In genomic region chr2:51717318-51717717, GRCh38 we compare ENCODE assay signal across 17 cellular contexts.
DNase-seq lines count a peak whose midpoint lies in the region; ATAC-seq, FAIRE-seq and TF ChIP-seq lines count a peak whose summit lies in the region.
"Had no signal": no experiment of that assay in that cellular context is flagged by ENCODE, and none has a peak within 500 bp of the region (broad histone marks: within the 10 kb centered on the region; RNA-seq: fewer than 3 reads in every experiment).

No MANE protein-coding gene starts in this region.

- H3K27ac Mint-ChIP-seq in astrocyte (ENCODE audit: unreplicated experiment), result peak overlapping the region; percentile 89
- H3K27ac Mint-ChIP-seq in naive thymus-derived CD4-positive, alpha-beta T cell, result no peak overlapping the region
- H3K27ac Mint-ChIP-seq: CD4-positive, CD25-positive, alpha-beta regulatory T cell; nephron; type B pancreatic cell had no signal

- no TSS peak for BruUV-seq in HCT116 (replicated peaks; lab: Mats Ljungman, UMichigan)

- H3K9ac ChIP-seq in HCT116 (ENCODE audit: low read length), result no peak overlapping the region
- no peak overlapping the region for H3K9ac ChIP-seq in astrocyte (ENCODE audit: low read length)

- peaks cover 9% of the 10 kb centered on the region for H3K4me1 Mint-ChIP-seq in astrocyte (ENCODE audit: low read depth, unreplicated experiment)
- H3K4me1 Mint-ChIP-seq in naive thymus-derived CD4-positive, alpha-beta T cell, result no peaks in the 10 kb centered on the region
- H3K4me1 Mint-ChIP-seq: CD4-positive, CD25-positive, alpha-beta regulatory T cell; nephron had no signal

- FAIRE-seq in astrocyte (lab: Jason Lieb, UNC), result no peak
- FAIRE-seq: G401.6 had no signal

- no peak overlapping the region for H3K4me3 ChIP-seq in HCT116 (replicated peaks in 1 of 2; ENCODE audit: low read depth in 1 of 2, low read length in 2 of 2)
- no peak overlapping the region for H3K4me3 ChIP-seq in astrocyte (ENCODE audit: insufficient read depth, low read depth, low read length)
- H3K4me3 ChIP-seq in fibroblast of the aortic adventitia (ENCODE audit: low read depth, low read length), result no peak overlapping the region
- no peak overlapping the region for H3K4me3 ChIP-seq in naive thymus-derived CD4-positive, alpha-beta T cell (ENCODE audit: low read length)
- H3K4me3 ChIP-seq in WERI-Rb-1 (ENCODE audit: low read depth, low read length), result no peak overlapping the region
- H3K4me3 ChIP-seq: right atrium auricular region had no signal

- TF ChIP-seq CTCF in HCT116 (IDR thresholded peaks at IDR 0.05 in 2 of 3, conservative IDR thresholded peaks at IDR 0.05 in 1 of 3; ENCODE audit: borderline replicate concordance in 1 of 3, insufficient read depth in 1 of 3, low read depth in 2 of 3, low read length in 2 of 3) (no peak), astrocyte (IDR thresholded peaks at IDR 0.05; ENCODE audit: insufficient read depth, low read depth, low read length) (no peak), fibroblast of the aortic adventitia (IDR thresholded peaks at IDR 0.05; ENCODE audit: insufficient read depth, low read length) (no peak), WERI-Rb-1 (IDR thresholded peaks at IDR 0.05; ENCODE audit: low read depth, low read length) (no peak)

- no peaks in the 10 kb centered on the region for H3K36me3 Mint-ChIP-seq in astrocyte (ENCODE audit: low read depth, unreplicated experiment)
- H3K36me3 Mint-ChIP-seq in naive thymus-derived CD4-positive, alpha-beta T cell, result no peaks in the 10 kb centered on the region
- H3K36me3 Mint-ChIP-seq: CD4-positive, CD25-positive, alpha-beta regulatory T cell; type B pancreatic cell had no signal

- H3K79me2 ChIP-seq in HCT116 (ENCODE audit: insufficient read depth, low read length) (no peaks in the 10 kb centered on the region), astrocyte (ENCODE audit: insufficient read depth, low read length) (no peaks in the 10 kb centered on the region)

- H3K9me3 ChIP-seq in HCT116 (ENCODE audit: control insufficient read depth in 1 of 2, insufficient read depth in 1 of 2, low read depth in 1 of 2, low read length in 2 of 2), result no peaks in the 10 kb centered on the region
- H3K9me3 ChIP-seq in astrocyte (ENCODE audit: insufficient read depth, low read depth, low read length), result no peaks in the 10 kb centered on the region
- no peaks in the 10 kb centered on the region for H3K9me3 ChIP-seq in naive thymus-derived CD4-positive, alpha-beta T cell (ENCODE audit: control insufficient read depth in 2 of 3, low read length in 3 of 3)
- H3K9me3 ChIP-seq in WERI-Rb-1 (ENCODE audit: severe bottlenecking), result no peaks in the 10 kb centered on the region

- H3K4me2 ChIP-seq in HCT116 (ENCODE audit: low read length) (peak overlapping the region; percentile 22; the same call in 1 of the 2 replicates), astrocyte (ENCODE audit: low read length) (peak overlapping the region; percentile 32)

- CTCF ChIA-PET in HCT116 (lab: Charles Lee), result no interaction called here
- CTCF ChIA-PET in naive thymus-derived CD4-positive, alpha-beta T cell (lab: Charles Lee), result no interaction called here

- no peaks in the 10 kb centered on the region for H3K27me3 ChIP-seq in HCT116 (ENCODE audit: insufficient read depth, low read length)
- no peaks in the 10 kb centered on the region for H3K27me3 ChIP-seq in astrocyte (ENCODE audit: insufficient read depth, low read length)
- H3K27me3 ChIP-seq in naive thymus-derived CD4-positive, alpha-beta T cell (ENCODE audit: control insufficient read depth in 2 of 2, insufficient read depth in 2 of 2, low read length in 2 of 2), result no peaks in the 10 kb centered on the region
- no peaks in the 10 kb centered on the region for H3K27me3 ChIP-seq in WERI-Rb-1 (ENCODE audit: insufficient read depth, low read depth, severe bottlenecking)
- H3K27me3 ChIP-seq: right atrium auricular region had no signal

- POLR2A ChIA-PET in HCT116 (lab: Charles Lee), result no interaction called here
- POLR2A ChIA-PET in naive thymus-derived CD4-positive, alpha-beta T cell (lab: Charles Lee), result no interaction called here

- H3K9me3 Mint-ChIP-seq in astrocyte (ENCODE audit: unreplicated experiment), result no peaks in the 10 kb centered on the region
- peaks cover 0 to 33% (median 10%) of the 10 kb centered on the region in 11 donors for H3K9me3 Mint-ChIP-seq in naive thymus-derived CD4-positive, alpha-beta T cell
- H3K9me3 Mint-ChIP-seq: type B pancreatic cell had no signal

- ATAC-seq in HCT116, result peak; percentile 66
- ATAC-seq in naive thymus-derived CD4-positive, alpha-beta T cell, result no peak
- ATAC-seq: left ventricle myocardium superior, SK-N-SH treated with all-trans-retinoic acid at 6 μM for 48 hours had no signal

- no peaks in the 10 kb centered on the region for H4K20me1 ChIP-seq in HCT116 (ENCODE audit: insufficient read depth)
- no peaks in the 10 kb centered on the region for H4K20me1 ChIP-seq in astrocyte (ENCODE audit: insufficient read depth, low read length)

- H3K36me3 ChIP-seq in HCT116 (ENCODE audit: control insufficient read depth in 1 of 2, insufficient read depth in 2 of 2, low read length in 2 of 2) (no peaks in the 10 kb centered on the region), astrocyte (ENCODE audit: insufficient read depth, low read length) (no peaks in the 10 kb centered on the region), WERI-Rb-1 (no peaks in the 10 kb centered on the region)
- H3K36me3 ChIP-seq in naive thymus-derived CD4-positive, alpha-beta T cell (ENCODE audit: control insufficient read depth in 2 of 3, insufficient read depth in 3 of 3, low read length in 3 of 3), result no peaks in the 10 kb centered on the region
- H3K36me3 ChIP-seq: right atrium auricular region had no signal

- H3K4me3 Mint-ChIP-seq in astrocyte (ENCODE audit: unreplicated experiment), result no peak overlapping the region
- H3K4me3 Mint-ChIP-seq in naive thymus-derived CD4-positive, alpha-beta T cell, result no peak overlapping the region
- H3K4me3 Mint-ChIP-seq: CD4-positive, CD25-positive, alpha-beta regulatory T cell; nephron; type B pancreatic cell had no signal

- TF ChIP-seq POLR2A in HCT116 (IDR thresholded peaks at IDR 0.05; ENCODE audit: borderline replicate concordance, extremely low read depth, insufficient read depth, insufficient read length), result no peak

- RAD21 ChIA-PET in HCT116 (lab: Charles Lee; ENCODE audit: low non-redundant PET in 1 of 2, low total read pairs in 2 of 2, uncharacterized antibody in 2 of 2, unreplicated experiment in 2 of 2), result no interaction called here

- TF ChIP-seq RAD21 in HCT116 (IDR thresholded peaks at IDR 0.05; ENCODE audit: low read depth), result no peak

- H2AFZ ChIP-seq in HCT116 (ENCODE audit: low read depth, low read length, poor library complexity, severe bottlenecking), result peak overlapping the region; percentile 38
- H2AFZ ChIP-seq in astrocyte (ENCODE audit: low read depth, low read length), result no peak overlapping the region

- H3K27ac ChIP-seq in HCT116 (ENCODE audit: low read depth, low read length) (no peak overlapping the region), astrocyte (ENCODE audit: low read depth, low read length) (no peak overlapping the region), WERI-Rb-1 (no peak overlapping the region)
- H3K27ac ChIP-seq in naive thymus-derived CD4-positive, alpha-beta T cell (ENCODE audit: low read depth, low read length), result no peak overlapping the region
- H3K27ac ChIP-seq: right atrium auricular region had no signal

- DNase-seq in HCT116 (ENCODE audit: low read depth, low spot score) (peak; percentile 29), astrocyte (ENCODE audit: low read depth) (peak; percentile 90), fibroblast of the aortic adventitia (ENCODE audit: low read depth) (peak; percentile 50), smooth muscle cell of the brain vasculature (ENCODE audit: low read depth, low spot score) (peak; percentile 41), SHP77 treated with DMSO at 0.1 percent for 48 hours (lab: John Stamatoyannopoulos, UW) (no peak), WERI-Rb-1 (no peak)
- DNase-seq in naive thymus-derived CD4-positive, alpha-beta T cell, result no peak
- DNase-seq: caudate nucleus; CD4-positive, CD25-positive, alpha-beta regulatory T cell; left ventricle myocardium superior; NCI-H226; stimulated activated CD4-positive, alpha-beta T cell treated with anti-CD3 and anti-CD28 coated beads, Interleukin-4, amount 100 ng/mL, for 24 hours had no signal

- intact Hi-C loops in HCT116 (cut with micrococcal nuclease), result no loop called here
- intact Hi-C loops in naive thymus-derived CD4-positive, alpha-beta T cell (cut with micrococcal nuclease), result no loop called here

- H3K27me3 Mint-ChIP-seq in astrocyte (ENCODE audit: low read depth, unreplicated experiment), result no peaks in the 10 kb centered on the region
- no peaks in the 10 kb centered on the region for H3K27me3 Mint-ChIP-seq in naive thymus-derived CD4-positive, alpha-beta T cell
- H3K27me3 Mint-ChIP-seq: CD4-positive, CD25-positive, alpha-beta regulatory T cell; type B pancreatic cell had no signal

- peaks cover 0 to 6% of the 10 kb centered on the region in 2 experiments; a peak in 1 of 4 replicates for H3K4me1 ChIP-seq in HCT116 (ENCODE audit: control insufficient read depth in 1 of 2, insufficient read depth in 2 of 2, low read length in 2 of 2)
- H3K4me1 ChIP-seq in astrocyte (ENCODE audit: insufficient read depth, low read length), result no peaks in the 10 kb centered on the region
- no peaks in the 10 kb centered on the region for H3K4me1 ChIP-seq in naive thymus-derived CD4-positive, alpha-beta T cell (ENCODE audit: control insufficient read depth in 2 of 2, insufficient read depth in 2 of 2, low read length in 2 of 2)
- H3K4me1 ChIP-seq: right atrium auricular region had no signal

- no peaks in the 10 kb centered on the region for H3K9me2 ChIP-seq in HCT116 (ENCODE audit: insufficient read depth)

TF ChIP-seq in HCT116, 20 proteins besides CTCF, POLR2A, EP300 and RAD21 (continues in another document):
- TF ChIP-seq TCF7L2 (IDR thresholded peaks at IDR 0.05; ENCODE audit: borderline replicate concordance, extremely low read depth, insufficient read depth, insufficient read length) (peak; percentile 15), CBX3 (IDR thresholded peaks at IDR 0.05; ENCODE audit: low read depth) (no peak), ELF1 (IDR thresholded peaks at IDR 0.05; ENCODE audit: borderline replicate concordance, low read depth) (no peak), FOSL1 (IDR thresholded peaks at IDR 0.05; ENCODE audit: low read depth) (peak; percentile 51), CEBPB (IDR thresholded peaks at IDR 0.05; ENCODE audit: low read depth) (no peak), EZH2phosphoT487 (IDR thresholded peaks at IDR 0.05; ENCODE audit: borderline replicate concordance) (no peak)

Comparison
In these comparisons a context has a peak if more than half of its experiments do, and no peak if none do; other contexts are left out.
1. DNase-seq: peak in HCT116 (single experiment), astrocyte (single experiment), fibroblast of the aortic adventitia (single experiment) and smooth muscle cell of the brain vasculature (single experiment); none in naive thymus-derived CD4-positive, alpha-beta T cell (0 of 9), SHP77 treated with DMSO at 0.1 percent for 48 hours (single experiment) and WERI-Rb-1 (single experiment).